8 cellular contexts compared by ENCODE assay signal in genomic region chr1:95233321-95233736, GRCh38. TPM values are rescaled to one million over a fixed set of nuclear protein-coding genes. Genes with fewer than 3 reads are reported as not detected.
A peak's percentile ranks its signal among the peaks of the same experiment; 100 is the strongest.
DNase-seq lines count a peak whose midpoint lies in the region; ATAC-seq and TF ChIP-seq lines count a peak whose summit lies in the region.

No MANE protein-coding gene starts in this region.

- no peaks in the 10 kb centered on the region for H3K9me3 ChIP-seq in SJCRH30 (replicated peaks)

- in situ Hi-C loops in G401 (cut with HindIII; ENCODE audit: low sequenced_read_pairs) = no loop called here

- H3K4me1 ChIP-seq in SJCRH30 = peaks cover 20% of the 10 kb centered on the region

- peak overlapping the region; percentile 87 for H3K27ac ChIP-seq in SJCRH30

- TF ChIP-seq CTCF in epithelial cell of proximal tubule (conservative IDR thresholded peaks at IDR 0.05; ENCODE audit: low read depth, low read length) = no peak

- peak overlapping the region; percentile 92 for H3K4me3 ChIP-seq in SJCRH30
- peak overlapping the region; percentile 83 for H3K4me3 ChIP-seq in epithelial cell of proximal tubule (ENCODE audit: low read depth, low read length)

- no peak for ATAC-seq in GM18519 (IDR thresholded peaks at IDR 0.05; ENCODE audit: low FRiP score, unreplicated experiment)

- peaks cover 9% of the 10 kb centered on the region for H3K36me3 ChIP-seq in SJCRH30

- H3K27me3 ChIP-seq in SJCRH30 = no peaks in the 10 kb centered on the region

- DNase-seq in G401 (ENCODE audit: low spot score) (peak; percentile 54), SJCRH30 (peak; percentile 47 to 67), epithelial cell of proximal tubule (ENCODE audit: low read depth) (no peak), myocyte (ENCODE audit: low read depth) (peak; percentile 38), dedifferentiated amniotic fluid mesenchymal stem cell (ENCODE audit: extremely low spot score) (no peak), HT-29 (ENCODE audit: low spot score) (no peak), NCI-H526 (lab: John Stamatoyannopoulos, UW) (no peak)

RNA-seq across cellular contexts. Expression of gene RWDD3, which starts 0.7 kb away (rescaled TPM):
- total RNA-seq in G401 (2014; rRNA removed; shearing (Covaris generic)) = 15.6 and 19.6 TPM in 2 replicates
- 25.8 and 29.1 TPM in 2 replicates for total RNA-seq in SJCRH30 (2014; rRNA removed; shearing (Covaris generic))
- total RNA-seq in epithelial cell of proximal tubule = 9.8 and 16.7 TPM in 2 replicates
- 15.2 and 15.7 TPM in 2 replicates for total RNA-seq in myocyte
- polyA plus RNA-seq in myocyte (2012) = 12.0 TPM
- 3.5 TPM in 2 replicates for total RNA-seq in HT-29 (2014; rRNA removed; shearing (Covaris generic))

Comparison
In these comparisons a context has a peak if more than half of its experiments do, and no peak if none do; other contexts are left out.
1. DNase-seq: peak in G401 (single experiment), SJCRH30 (2 of 2) and myocyte (single experiment); none in epithelial cell of proximal tubule (single experiment), dedifferentiated amniotic fluid mesenchymal stem cell (single experiment), HT-29 (single experiment) and NCI-H526 (0 of 2).